In genomic region chr2:85999131-85999831, GRCh38 we compare ENCODE assay signal across 8 cellular contexts.
A peak's percentile ranks its signal among the peaks of the same experiment; 100 is the strongest.
DNase-seq lines count a peak whose midpoint lies in the region; ATAC-seq and TF ChIP-seq lines count a peak whose summit lies in the region.

No MANE protein-coding gene starts in this region.

- H3K4me3 ChIP-seq in Loucy (ENCODE audit: low read length, poor library complexity, severe bottlenecking) (no peak overlapping the region), hepatocyte (no peak overlapping the region)

- H3K9ac ChIP-seq in Loucy (ENCODE audit: low read depth, low read length, poor library complexity, severe bottlenecking) = peak overlapping the region; percentile 28

- H2AFZ ChIP-seq in Loucy (ENCODE audit: low read length) (peak overlapping the region; percentile 84), hepatocyte (peak overlapping the region; percentile 22)

- H4K20me1 ChIP-seq in Loucy (ENCODE audit: insufficient read depth, low read length, poor library complexity, severe bottlenecking) (no peaks in the 10 kb centered on the region), hepatocyte (ENCODE audit: insufficient read depth, poor library complexity, severe bottlenecking) (no peaks in the 10 kb centered on the region)

- ATAC-seq in GM21529 (IDR thresholded peaks at IDR 0.05; ENCODE audit: unreplicated experiment) = peak; percentile 85
- ATAC-seq in stimulated activated naive CD8-positive, alpha-beta T cell treated with anti-CD3 and anti-CD28 coated beads, Interleukin-15, amount 100 ng/mL, for 72 hours = peak; percentile 94

- no peaks in the 10 kb centered on the region for H3K27me3 Mint-ChIP-seq in stimulated activated naive CD8-positive, alpha-beta T cell treated with anti-CD3 and anti-CD28 coated beads, Interleukin-15, amount 100 ng/mL, for 72 hours

- H3F3A ChIP-seq in Loucy (ENCODE audit: low read depth) = peaks cover 6% of the 10 kb centered on the region; the same call in 1 of the 2 replicates

- H3K4me2 ChIP-seq in Loucy (ENCODE audit: low read depth, low read length, poor library complexity, severe bottlenecking) (peak overlapping the region; percentile 26), hepatocyte (peak overlapping the region; percentile 45)

- H3K27me3 ChIP-seq in Loucy (ENCODE audit: insufficient read depth, low read length, poor library complexity, severe bottlenecking) (no peaks in the 10 kb centered on the region), hepatocyte (no peaks in the 10 kb centered on the region)

- DNase-seq in GM03348 (ENCODE audit: low spot score) = peak; percentile 36
- peak; percentile 27 for DNase-seq in activated effector memory CD4-positive, alpha-beta T cell treated with Interleukin-2 at 50 U/mL for 16 hours
- DNase-seq in hepatocyte (ENCODE audit: low spot score) = peak; percentile 33
- peak; percentile 57 to 68 for DNase-seq in stimulated activated naive CD8-positive, alpha-beta T cell treated with anti-CD3 and anti-CD28 coated beads, Interleukin-15, amount 100 ng/mL, for 72 hours
- DNase-seq in DMS153 (lab: John Stamatoyannopoulos, UW) = no peak
- no peak for DNase-seq in NCI-H2107 treated with DMSO at 0.1 percent for 48 hours (lab: John Stamatoyannopoulos, UW; ENCODE audit: unreplicated experiment)

- no peaks in the 10 kb centered on the region for H3K36me3 ChIP-seq in Loucy (ENCODE audit: insufficient read depth, low read length)
- H3K36me3 ChIP-seq in hepatocyte (replicated peaks; ENCODE audit: insufficient read depth, low read depth) = no peaks in the 10 kb centered on the region

- peak overlapping the region; percentile 90 for H3K27ac ChIP-seq in hepatocyte

- H3K9me3 Mint-ChIP-seq in stimulated activated naive CD8-positive, alpha-beta T cell treated with anti-CD3 and anti-CD28 coated beads, Interleukin-15, amount 100 ng/mL, for 72 hours = peaks cover 0 to under 1% of the 10 kb centered on the region in 2 donors

- H3K9me3 ChIP-seq in Loucy (ENCODE audit: insufficient read depth, low read depth, low read length) = no peaks in the 10 kb centered on the region
- no peaks in the 10 kb centered on the region for H3K9me3 ChIP-seq in hepatocyte (ENCODE audit: low read depth)

- H3K4me1 ChIP-seq in Loucy (ENCODE audit: insufficient read depth, low read length, poor library complexity, severe bottlenecking) = peaks cover 72% of the 10 kb centered on the region
- H3K4me1 ChIP-seq in hepatocyte (ENCODE audit: insufficient read depth) = peaks cover 39% of the 10 kb centered on the region

- H3K79me2 ChIP-seq in Loucy (ENCODE audit: insufficient read depth, low read length) (no peaks in the 10 kb centered on the region), hepatocyte (no peaks in the 10 kb centered on the region)

- H3K9me2 ChIP-seq in Loucy (replicated peaks; ENCODE audit: low read depth, low read length) (no peaks in the 10 kb centered on the region), hepatocyte (replicated peaks; ENCODE audit: insufficient read depth) (no peaks in the 10 kb centered on the region)

- TF ChIP-seq CTCF in Loucy (conservative IDR thresholded peaks at IDR 0.05; ENCODE audit: low read length) (no peak), hepatocyte (IDR thresholded peaks at IDR 0.05; ENCODE audit: poor library complexity) (no peak)

- peaks cover 75% of the 10 kb centered on the region for H3K4me1 Mint-ChIP-seq in stimulated activated naive CD8-positive, alpha-beta T cell treated with anti-CD3 and anti-CD28 coated beads, Interleukin-15, amount 100 ng/mL, for 72 hours

- WGBS in hepatocyte (ENCODE audit: low lambda C conversion rate, missing lambda C conversion rate) = 67% methylated on average over 8 of the region's 8 CpGs

- peak overlapping the region; percentile 81 to 85 for H3K27ac Mint-ChIP-seq in stimulated activated naive CD8-positive, alpha-beta T cell treated with anti-CD3 and anti-CD28 coated beads, Interleukin-15, amount 100 ng/mL, for 72 hours

- H3K4me3 Mint-ChIP-seq in stimulated activated naive CD8-positive, alpha-beta T cell treated with anti-CD3 and anti-CD28 coated beads, Interleukin-15, amount 100 ng/mL, for 72 hours = peak overlapping the region; percentile 56 to 71

Comparison
In these comparisons a context has a peak if more than half of its experiments do, and no peak if none do; other contexts are left out.
1. DNase-seq: peak in GM03348 (single experiment), activated effector memory CD4-positive, alpha-beta T cell treated with Interleukin-2 at 50 U/mL for 16 hours (single experiment), hepatocyte (single experiment) and stimulated activated naive CD8-positive, alpha-beta T cell treated with anti-CD3 and anti-CD28 coated beads, Interleukin-15, amount 100 ng/mL, for 72 hours (2 of 2); none in DMS153 (single experiment) and NCI-H2107 treated with DMSO at 0.1 percent for 48 hours (single experiment).